ENCODE assay signal across 1 cellular context in the genomic region with DNA sequence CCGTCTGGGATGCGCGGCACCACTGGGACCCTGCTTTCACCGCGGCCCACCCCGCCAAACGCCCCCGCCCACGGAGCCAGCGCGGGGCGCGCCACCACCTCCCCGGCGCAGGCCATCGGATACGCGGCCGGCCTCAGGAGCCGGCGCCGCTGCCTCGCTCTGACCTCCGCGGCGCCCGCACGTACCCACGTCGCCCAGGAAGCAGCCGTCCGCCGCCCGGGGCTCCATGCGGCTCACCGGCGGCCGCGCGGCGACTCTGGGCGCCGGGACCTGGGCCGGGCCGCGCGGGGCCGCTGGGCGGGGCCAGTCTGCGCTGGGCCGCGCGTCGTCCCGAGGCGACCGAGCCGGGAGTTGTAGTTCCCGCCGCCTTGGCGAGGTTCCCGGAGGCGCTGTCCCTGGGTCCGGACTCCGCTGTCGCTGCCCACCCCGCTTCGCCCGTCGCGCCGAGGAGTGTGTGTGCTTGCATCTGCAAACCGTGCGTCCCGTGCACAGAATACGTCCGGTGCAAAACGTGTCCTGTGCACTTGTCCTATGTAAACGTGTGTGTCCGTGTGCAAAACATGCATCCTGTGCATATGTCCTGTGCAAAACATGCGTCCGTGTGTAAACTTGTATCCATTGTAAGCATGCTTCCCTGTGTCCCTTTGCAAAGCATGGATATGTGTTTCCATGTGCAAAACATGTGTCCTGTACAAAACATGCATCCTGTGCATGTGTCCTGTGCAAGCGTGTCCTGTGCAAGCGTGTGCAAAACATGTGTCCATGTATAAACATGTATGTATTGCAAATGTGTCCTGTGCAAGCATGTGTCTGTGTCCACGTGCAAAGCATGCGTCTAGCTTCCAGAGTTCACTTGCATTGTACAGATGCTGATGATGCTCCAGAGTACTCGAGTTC.
TF ChIP-seq lines count a peak whose summit lies in the region.

Gene ASB13, minus strand, starts transcription at position 272 of the 897 bp plus-strand sequence. Its CDS starts 44 bp downstream, at position 228.

TF ChIP-seq in K562, 482 proteins besides CTCF, POLR2A, EP300 and RAD21 (continued from another document and continues in another):
- TF ChIP-seq, protein P1, sequence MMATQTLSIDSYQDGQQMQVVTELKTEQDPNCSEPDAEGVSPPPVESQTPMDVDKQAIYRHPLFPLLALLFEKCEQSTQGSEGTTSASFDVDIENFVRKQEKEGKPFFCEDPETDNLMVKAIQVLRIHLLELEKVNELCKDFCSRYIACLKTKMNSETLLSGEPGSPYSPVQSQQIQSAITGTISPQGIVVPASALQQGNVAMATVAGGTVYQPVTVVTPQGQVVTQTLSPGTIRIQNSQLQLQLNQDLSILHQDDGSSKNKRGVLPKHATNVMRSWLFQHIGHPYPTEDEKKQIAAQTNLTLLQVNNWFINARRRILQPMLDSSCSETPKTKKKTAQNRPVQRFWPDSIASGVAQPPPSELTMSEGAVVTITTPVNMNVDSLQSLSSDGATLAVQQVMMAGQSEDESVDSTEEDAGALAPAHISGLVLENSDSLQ (IDR thresholded peaks at IDR 0.05): no peak
- TF ChIP-seq ZNF583 (CRISPR knock-in tag; IDR thresholded peaks at IDR 0.05) (no peak), ZBTB11 (CRISPR knock-in tag; IDR thresholded peaks at IDR 0.05) (peak in 2 of 3 experiments; percentile 43 to 45; a peak in 1 of 6 replicates), ERF (CRISPR knock-in tag; IDR thresholded peaks at IDR 0.05) (0 out of 2 replicates have a peak, but pooled peaks have one; percentile 59), HDAC1 (IDR thresholded peaks at IDR 0.05) (peak in 1 of 2 experiments; percentile 59; a peak in 2 of 4 replicates), C11orf30 (IDR thresholded peaks at IDR 0.05; ENCODE audit: low read depth) (no peak), NFXL1 (CRISPR knock-in tag; IDR thresholded peaks at IDR 0.05) (no peak), TCF3 (CRISPR knock-in tag; IDR thresholded peaks at IDR 0.05) (no peak), BRCA1 (IDR thresholded peaks at IDR 0.05) (no peak), BRCA1 (CRISPR knock-in tag; IDR thresholded peaks at IDR 0.05) (no peak), NFE2L1 (tag; IDR thresholded peaks at IDR 0.05; ENCODE audit: borderline replicate concordance, low read depth) (no peak), HMG20B (CRISPR knock-in tag; IDR thresholded peaks at IDR 0.05) (no peak), PHF21A (IDR thresholded peaks at IDR 0.05; ENCODE audit: borderline replicate concordance, low read depth) (no peak), TBL1XR1 (IDR thresholded peaks at IDR 0.05; ENCODE audit: low read length in 2 of 2) (no peak), ZBED1 (IDR thresholded peaks at IDR 0.05) (no peak), FOXK2 (conservative IDR thresholded peaks at IDR 0.05 in 1 of 2, IDR thresholded peaks at IDR 0.05 in 1 of 2; ENCODE audit: low read depth in 2 of 2) (peak in 1 of 2 experiments; percentile 39; a peak in 1 of 4 replicates), KAT7 (CRISPR knock-in tag; IDR thresholded peaks at IDR 0.05; ENCODE audit: borderline replicate concordance) (no peak), CREB5 (CRISPR knock-in tag; IDR thresholded peaks at IDR 0.05) (no peak), PCBP2 (IDR thresholded peaks at IDR 0.05; ENCODE audit: low read depth, low read length, poor library complexity, severe bottlenecking) (no peak), NUFIP1 (IDR thresholded peaks at IDR 0.05; ENCODE audit: partially characterized antibody) (no peak), MYBL2 (IDR thresholded peaks at IDR 0.05; ENCODE audit: low read depth) (no peak), MYBL2 (CRISPR knock-in tag; IDR thresholded peaks at IDR 0.05; ENCODE audit: borderline replicate concordance) (no peak), MAFF (IDR thresholded peaks at IDR 0.05; ENCODE audit: low read length) (no peak), SRSF9 (IDR thresholded peaks at IDR 0.05; ENCODE audit: borderline replicate concordance, low read depth, low read length) (no peak), EGR1 (conservative IDR thresholded peaks at IDR 0.05) (no peak), ZNF589 (CRISPR knock-in tag; IDR thresholded peaks at IDR 0.05; ENCODE audit: low read depth) (no peak), ZNF584 (CRISPR knock-in tag; IDR thresholded peaks at IDR 0.05; ENCODE audit: low read depth) (no peak), NEUROD1 (IDR thresholded peaks at IDR 0.05; ENCODE audit: borderline replicate concordance, low read depth, low read length, partially characterized antibody) (no peak), NR2F6 (CRISPR knock-in tag; IDR thresholded peaks at IDR 0.05) (no peak), DIDO1 (tag; IDR thresholded peaks at IDR 0.05; ENCODE audit: low read depth) (no peak), ZNF696 (CRISPR knock-in tag; conservative IDR thresholded peaks at IDR 0.05) (no peak), EHMT2 (IDR thresholded peaks at IDR 0.05) (no peak), RBFOX2 (IDR thresholded peaks at IDR 0.05; ENCODE audit: low read depth, low read length) (peak; percentile 65; the same call in 1 of the 2 replicates), MIER1 (IDR thresholded peaks at IDR 0.05; ENCODE audit: low read depth) (no peak), MTA2 (IDR thresholded peaks at IDR 0.05; ENCODE audit: low read depth) (no peak), HMGXB4 (CRISPR knock-in tag; IDR thresholded peaks at IDR 0.05) (no peak), ZNF717 (CRISPR knock-in tag; IDR thresholded peaks at IDR 0.05) (no peak), ZNF512 (tag; IDR thresholded peaks at IDR 0.05) (no peak)
- TF ChIP-seq, protein P2, sequence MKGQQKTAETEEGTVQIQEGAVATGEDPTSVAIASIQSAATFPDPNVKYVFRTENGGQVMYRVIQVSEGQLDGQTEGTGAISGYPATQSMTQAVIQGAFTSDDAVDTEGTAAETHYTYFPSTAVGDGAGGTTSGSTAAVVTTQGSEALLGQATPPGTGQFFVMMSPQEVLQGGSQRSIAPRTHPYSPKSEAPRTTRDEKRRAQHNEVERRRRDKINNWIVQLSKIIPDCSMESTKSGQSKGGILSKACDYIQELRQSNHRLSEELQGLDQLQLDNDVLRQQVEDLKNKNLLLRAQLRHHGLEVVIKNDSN (CRISPR knock-in tag; IDR thresholded peaks at IDR 0.05): no peak
- TF ChIP-seq, protein P3, sequence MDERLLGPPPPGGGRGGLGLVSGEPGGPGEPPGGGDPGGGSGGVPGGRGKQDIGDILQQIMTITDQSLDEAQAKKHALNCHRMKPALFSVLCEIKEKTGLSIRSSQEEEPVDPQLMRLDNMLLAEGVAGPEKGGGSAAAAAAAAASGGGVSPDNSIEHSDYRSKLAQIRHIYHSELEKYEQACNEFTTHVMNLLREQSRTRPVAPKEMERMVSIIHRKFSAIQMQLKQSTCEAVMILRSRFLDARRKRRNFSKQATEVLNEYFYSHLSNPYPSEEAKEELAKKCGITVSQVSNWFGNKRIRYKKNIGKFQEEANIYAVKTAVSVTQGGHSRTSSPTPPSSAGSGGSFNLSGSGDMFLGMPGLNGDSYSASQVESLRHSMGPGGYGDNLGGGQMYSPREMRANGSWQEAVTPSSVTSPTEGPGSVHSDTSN (CRISPR knock-in tag; IDR thresholded peaks at IDR 0.05; ENCODE audit: low read depth): no peak
- TF ChIP-seq, protein P3 (tag; conservative IDR thresholded peaks at IDR 0.05; ENCODE audit: low read depth): no peak
- TF ChIP-seq, protein P4, sequence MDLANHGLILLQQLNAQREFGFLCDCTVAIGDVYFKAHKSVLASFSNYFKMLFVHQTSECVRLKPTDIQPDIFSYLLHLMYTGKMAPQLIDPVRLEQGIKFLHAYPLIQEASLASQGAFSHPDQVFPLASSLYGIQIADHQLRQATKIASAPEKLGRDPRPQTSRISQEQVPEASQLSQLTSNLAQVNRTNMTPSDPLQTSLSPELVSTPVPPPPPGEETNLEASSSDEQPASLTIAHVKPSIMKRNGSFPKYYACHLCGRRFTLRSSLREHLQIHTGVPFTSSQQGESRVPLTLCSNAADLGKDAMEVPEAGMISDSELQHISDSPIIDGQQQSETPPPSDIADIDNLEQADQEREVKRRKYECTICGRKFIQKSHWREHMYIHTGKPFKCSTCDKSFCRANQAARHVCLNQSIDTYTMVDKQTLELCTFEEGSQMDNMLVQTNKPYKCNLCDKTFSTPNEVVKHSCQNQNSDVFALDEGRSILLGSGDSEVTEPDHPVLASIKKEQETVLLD (IDR thresholded peaks at IDR 0.05): no peak
- TF ChIP-seq, protein P5, sequence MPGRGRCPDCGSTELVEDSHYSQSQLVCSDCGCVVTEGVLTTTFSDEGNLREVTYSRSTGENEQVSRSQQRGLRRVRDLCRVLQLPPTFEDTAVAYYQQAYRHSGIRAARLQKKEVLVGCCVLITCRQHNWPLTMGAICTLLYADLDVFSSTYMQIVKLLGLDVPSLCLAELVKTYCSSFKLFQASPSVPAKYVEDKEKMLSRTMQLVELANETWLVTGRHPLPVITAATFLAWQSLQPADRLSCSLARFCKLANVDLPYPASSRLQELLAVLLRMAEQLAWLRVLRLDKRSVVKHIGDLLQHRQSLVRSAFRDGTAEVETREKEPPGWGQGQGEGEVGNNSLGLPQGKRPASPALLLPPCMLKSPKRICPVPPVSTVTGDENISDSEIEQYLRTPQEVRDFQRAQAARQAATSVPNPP (IDR thresholded peaks at IDR 0.05; ENCODE audit: borderline replicate concordance, insufficient read depth, insufficient read length): no peak
